In the genomic region with DNA sequence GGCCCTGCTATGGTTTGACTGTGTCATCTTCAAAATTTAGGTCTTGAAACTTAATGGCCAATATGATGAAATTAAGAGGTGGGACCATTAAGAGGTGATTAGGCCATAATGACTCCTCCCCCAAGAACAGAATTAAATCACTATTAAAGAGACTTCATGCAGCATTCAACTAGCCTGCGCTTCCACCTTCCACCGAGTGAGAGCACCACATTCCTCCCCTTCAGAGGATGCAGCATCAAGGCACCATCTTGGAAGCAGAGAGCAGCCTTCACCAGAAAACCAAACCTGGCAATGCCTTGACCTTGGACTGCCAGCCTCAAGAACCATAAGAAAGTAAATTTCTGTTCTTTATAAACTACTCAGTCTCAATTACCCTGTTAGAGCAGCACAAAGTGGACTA, we compare ENCODE assay signal across 24 cellular contexts.
"Had no signal": no experiment of that assay in that cellular context is flagged by ENCODE, and none has a peak within 500 bp of the region (broad histone marks: within the 10 kb centered on the region; RNA-seq: fewer than 3 reads in every experiment).

No MANE protein-coding gene starts in this region.

- H3K27ac ChIP-seq: coronary artery, dorsolateral prefrontal cortex, esophagus squamous epithelium, gastrocnemius medialis, heart right ventricle, left lung, lower lobe of right lung had no signal

- H3K4me1 ChIP-seq: left lung, lower lobe of right lung had no signal

- H3K27me3 ChIP-seq: dorsolateral prefrontal cortex, esophagus squamous epithelium, gastrocnemius medialis, heart right ventricle, left lung had no signal

- H3K4me3 ChIP-seq: coronary artery, dorsolateral prefrontal cortex, esophagus squamous epithelium, gastrocnemius medialis, heart right ventricle, left lung, lower lobe of right lung had no signal

- H3K36me3 ChIP-seq: esophagus squamous epithelium, gastrocnemius medialis, heart right ventricle, left lung, lower lobe of right lung had no signal

- ATAC-seq: gastrocnemius medialis; heart right ventricle; left cardiac atrium; left lung; left ventricle myocardium superior; lower lobe of right lung; naive thymus-derived CD4-positive, alpha-beta T cell had no signal

- DNase-seq: dermis blood vessel endothelial cell; dorsolateral prefrontal cortex; effector CD4-positive, alpha-beta T cell; effector memory CD4-positive, alpha-beta T cell; esophagus squamous epithelium; foreskin fibroblast; foreskin melanocyte; gastrocnemius medialis; glutamatergic neuron; head of caudate nucleus; heart right ventricle; hippocampal formation; left cardiac atrium; left lung; left ventricle myocardium superior; lower lobe of right lung; mesendoderm; midbrain; naive thymus-derived CD4-positive, alpha-beta T cell had no signal

- FAIRE-seq: colon, endothelial cell of umbilical vein, islet of Langerhans, keratinocyte had no signal

- H3K9me3 ChIP-seq: esophagus squamous epithelium, gastrocnemius medialis, heart right ventricle, left lung, lower lobe of right lung had no signal
